ENCODE assay signal across 18 cellular contexts in the genomic region with DNA sequence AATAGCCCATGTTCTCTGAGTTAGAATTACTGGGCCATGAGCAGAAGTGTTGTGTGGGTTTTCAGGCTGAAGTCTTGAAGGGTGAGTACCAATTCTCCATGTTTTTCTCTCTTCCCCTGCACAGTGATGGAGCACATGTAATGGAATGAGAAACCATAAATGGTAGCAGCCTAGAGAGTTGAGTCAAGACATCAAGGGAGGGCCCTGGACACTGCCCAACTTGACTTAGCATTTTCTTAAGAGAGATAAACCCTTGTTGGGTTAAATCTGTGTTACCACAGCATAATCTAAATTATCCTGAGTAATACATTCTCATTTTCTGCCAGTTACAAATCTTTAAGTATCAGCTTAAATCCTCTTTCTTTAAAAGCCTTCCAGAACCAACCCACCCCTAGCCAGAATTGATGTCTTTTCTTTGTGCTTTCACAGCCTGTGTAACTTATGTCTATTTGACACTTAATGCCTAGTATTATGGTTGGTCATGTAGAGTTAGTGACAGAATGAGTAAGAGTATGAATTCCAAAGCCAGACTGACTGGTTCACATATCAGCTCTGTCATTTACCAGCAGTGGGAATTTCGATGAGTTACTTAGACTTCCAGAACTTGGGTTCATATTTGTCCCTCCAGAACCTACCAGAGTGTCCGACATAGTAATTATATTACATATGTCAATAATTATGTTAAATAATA.
"Had no signal": no experiment of that assay in that cellular context is flagged by ENCODE, and none has a peak within 500 bp of the region (broad histone marks: within the 10 kb centered on the region; RNA-seq: fewer than 3 reads in every experiment).

No MANE protein-coding gene starts in this region.

- H3K27ac Mint-ChIP-seq: activated naive CD4-positive, alpha-beta T cell treated with anti-CD3 and anti-CD28 coated beads for 36 hours; activated T-helper 17 cell treated with anti-CD3 and anti-CD28 coated beads, Interleukin-2, amount 50 U/mL, for 72 hours; naive B cell; stimulated activated memory B cell treated with anti-CD40 and anti-IgM and Interleukin-4, amounts not matched to agents 10 μg/mL and 1 μg/mL and 100 μg/mL, for 72 hours had no signal

- H3K4me1 Mint-ChIP-seq: activated T-helper 17 cell treated with anti-CD3 and anti-CD28 coated beads, Interleukin-2, amount 50 U/mL, for 72 hours; naive B cell; stimulated activated memory B cell treated with anti-CD40 and anti-IgM and Interleukin-4, amounts not matched to agents 10 μg/mL and 1 μg/mL and 100 μg/mL, for 72 hours had no signal

- H3K27me3 ChIP-seq: colonic mucosa, heart left ventricle, pancreas, thyroid gland, uterus had no signal

- H3K9me3 ChIP-seq: colonic mucosa, esophagus squamous epithelium, heart left ventricle, pancreas, thyroid gland, uterus had no signal

- DNase-seq: activated naive CD4-positive, alpha-beta T cell treated with anti-CD3 and anti-CD28 coated beads for 36 hours; activated T-cell treated with anti-CD3 and anti-CD28 coated beads for 4 hours; caudate nucleus; colonic mucosa; esophagus squamous epithelium; heart left ventricle; naive B cell; pancreas; stimulated activated CD4-positive, alpha-beta T cell treated with anti-CD3 and anti-CD28 coated beads, Interleukin-12 subunit alpha, Interleukin-12 subunit beta, amount 100 ng/mL, for 4 hours; stimulated activated CD4-positive, alpha-beta T cell treated with anti-CD3 and anti-CD28 coated beads, Interleukin-2, amount 100 ng/mL, for 24 hours; thyroid gland; uterus had no signal

- H3K27ac ChIP-seq: colonic mucosa, esophagus squamous epithelium, heart left ventricle, pancreas, thyroid gland, uterus had no signal

- H3K9me3 Mint-ChIP-seq: activated naive CD4-positive, alpha-beta T cell treated with anti-CD3 and anti-CD28 coated beads for 36 hours; activated T-helper 17 cell treated with anti-CD3 and anti-CD28 coated beads, Interleukin-2, amount 50 U/mL, for 72 hours; naive B cell; stimulated activated memory B cell treated with anti-CD40 and anti-IgM and Interleukin-4, amounts not matched to agents 10 μg/mL and 1 μg/mL and 100 μg/mL, for 72 hours had no signal

- FAIRE-seq: frontal cortex, pancreas had no signal

- H3K4me3 ChIP-seq: colonic mucosa, esophagus squamous epithelium, heart left ventricle, lung, pancreas, thyroid gland, uterus had no signal

- H3K27me3 Mint-ChIP-seq: activated T-helper 17 cell treated with anti-CD3 and anti-CD28 coated beads, Interleukin-2, amount 50 U/mL, for 72 hours had no signal

- H3K36me3 Mint-ChIP-seq: naive B cell; stimulated activated memory B cell treated with anti-CD40 and anti-IgM and Interleukin-4, amounts not matched to agents 10 μg/mL and 1 μg/mL and 100 μg/mL, for 72 hours had no signal

- H3K4me3 Mint-ChIP-seq: activated naive CD4-positive, alpha-beta T cell treated with anti-CD3 and anti-CD28 coated beads for 36 hours; activated T-helper 17 cell treated with anti-CD3 and anti-CD28 coated beads, Interleukin-2, amount 50 U/mL, for 72 hours; naive B cell; stimulated activated memory B cell treated with anti-CD40 and anti-IgM and Interleukin-4, amounts not matched to agents 10 μg/mL and 1 μg/mL and 100 μg/mL, for 72 hours had no signal

- H3K36me3 ChIP-seq: colonic mucosa, esophagus squamous epithelium, heart left ventricle, pancreas, thyroid gland, uterus had no signal

- ATAC-seq: activated CD4-positive, CD25-positive, alpha-beta regulatory T cell treated with anti-CD3 and anti-CD28 coated beads, Interleukin-2, amount 50 U/mL, for 24 hours; activated T-helper 17 cell treated with anti-CD3 and anti-CD28 coated beads, Interleukin-2, amount 50 U/mL, for 72 hours; heart left ventricle; pancreas; sciatic nerve; stimulated activated memory B cell treated with anti-CD40 and anti-IgM and Interleukin-4, amounts not matched to agents 10 μg/mL and 1 μg/mL and 100 μg/mL, for 72 hours had no signal

- H3K4me1 ChIP-seq: colonic mucosa had no signal
